ENCODE assay signal across 26 cellular contexts in genomic region chr15:66170716-66171115, GRCh38.
A peak's percentile ranks its signal among the peaks of the same experiment; 100 is the strongest.
DNase-seq lines count a peak whose midpoint lies in the region; ATAC-seq, FAIRE-seq and TF ChIP-seq lines count a peak whose summit lies in the region.
"Had no signal": no experiment of that assay in that cellular context is flagged by ENCODE, and none has a peak within 500 bp of the region (broad histone marks: within the 10 kb centered on the region; RNA-seq: fewer than 3 reads in every experiment).

No MANE protein-coding gene starts in this region.

- ATAC-seq in HG03457 (IDR thresholded peaks at IDR 0.05; ENCODE audit: unreplicated experiment): no peak
- no peak for ATAC-seq in heart left ventricle
- no peak for ATAC-seq in HG02884 (IDR thresholded peaks at IDR 0.05; ENCODE audit: unreplicated experiment)
- ATAC-seq: A549, GM23338 had no signal

- H3K9me2 ChIP-seq in Loucy (replicated peaks; ENCODE audit: low read depth, low read length): no peaks in the 10 kb centered on the region
- H3K9me2 ChIP-seq in OCI-LY7 (ENCODE audit: insufficient read depth, low read length): no peaks in the 10 kb centered on the region

- H4K20me1 ChIP-seq in Loucy (ENCODE audit: insufficient read depth, low read length, poor library complexity, severe bottlenecking) (no peaks in the 10 kb centered on the region), OCI-LY7 (ENCODE audit: insufficient read depth, low read length) (no peaks in the 10 kb centered on the region)
- H4K20me1 ChIP-seq: BLaER1 treated with 17β-estradiol and CSF1 and Interleukin-3, amounts not matched to agents 10 nM and 100 nM had no signal

- H3K27ac ChIP-seq in OCI-LY7 (ENCODE audit: low read depth, low read length, poor library complexity, severe bottlenecking): peak overlapping the region; percentile 92
- no peak overlapping the region for H3K27ac ChIP-seq in kidney (ENCODE audit: low read depth in 2 of 2, low read length in 2 of 2)
- H3K27ac ChIP-seq in spleen: no peak overlapping the region
- no peak overlapping the region for H3K27ac ChIP-seq in heart left ventricle
- H3K27ac ChIP-seq: A549 had no signal

- CTCF ChIA-PET in OCI-LY7 (lab: Charles Lee; ENCODE audit: unreplicated experiment): interaction anchor here (0.6 to 3.3 kb wide), 8 partner anchors 7 to 290 kb away, joined by 3 to 14 read pairs (median 6); no protein-coding TSS in a partner anchor

- TF ChIP-seq CTCF in Loucy (conservative IDR thresholded peaks at IDR 0.05; ENCODE audit: low read length) (no peak), OCI-LY7 (conservative IDR thresholded peaks at IDR 0.05; ENCODE audit: low read length) (no peak), kidney (IDR thresholded peaks at IDR 0.05; ENCODE audit: borderline replicate concordance, extremely low read depth, insufficient read depth) (no peak), spleen (IDR thresholded peaks at IDR 0.05 in 8 of 11, conservative IDR thresholded peaks at IDR 0.05 in 3 of 11) (no peak), heart left ventricle (IDR thresholded peaks at IDR 0.05) (no peak)

- FAIRE-seq in kidney (lab: Jason Lieb, UNC): no peak
- FAIRE-seq: A549, D721Med, GM12891, GM18507, H54 had no signal

- DNase-seq in OCI-LY7 (ENCODE audit: low spot score) (no peak), kidney (peak; percentile 37), spleen (peak; percentile 53), pons (ENCODE audit: low spot score) (no peak), heart left ventricle (no peak)
- DNase-seq: 8988T; ACHN; AML-193; BE2C; CD4-positive, alpha-beta T cell; CD8-positive, alpha-beta memory T cell; DMS 273 treated with DMSO at 0.1 percent for 48 hours; DMS79; GF-D8; HFFc6 had no signal

- H3K36me3 ChIP-seq in Loucy (ENCODE audit: insufficient read depth, low read length) (no peaks in the 10 kb centered on the region), OCI-LY7 (ENCODE audit: insufficient read depth, low read length) (no peaks in the 10 kb centered on the region), kidney (ENCODE audit: control insufficient read depth in 1 of 2, insufficient read depth in 2 of 2, low read length in 2 of 2) (no peaks in the 10 kb centered on the region), spleen (no peaks in the 10 kb centered on the region), heart left ventricle (no peaks in the 10 kb centered on the region)
- H3K36me3 ChIP-seq: BE2C; BLaER1 treated with 17β-estradiol and CSF1 and Interleukin-3, amounts not matched to agents 10 nM and 100 nM; HAP-1 had no signal

- BruUV-seq in OCI-LY7 (replicated peaks; lab: Mats Ljungman, UMichigan): no TSS peak

- H2AFZ ChIP-seq in Loucy (ENCODE audit: low read length) (peak overlapping the region; percentile 66; the same call in 1 of the 2 replicates), OCI-LY7 (ENCODE audit: low read length) (peak overlapping the region; percentile 68; the same call in 1 of the 2 replicates)
- H2AFZ ChIP-seq: GM23338 had no signal

- intact Hi-C loops in OCI-LY7 (cut with micrococcal nuclease; ENCODE audit: unreplicated experiment) (no loop called here), kidney (cut with DNase I) (no loop called here), spleen (cut with DNase I; ENCODE audit: low total_unique reads) (no loop called here), heart left ventricle (cut with DNase I) (no loop called here)

- H3K4me1 ChIP-seq in Loucy (ENCODE audit: insufficient read depth, low read length, poor library complexity, severe bottlenecking) (peaks cover 23% of the 10 kb centered on the region), OCI-LY7 (ENCODE audit: insufficient read depth, low read length, poor library complexity, severe bottlenecking) (peaks cover 85% of the 10 kb centered on the region), kidney (ENCODE audit: control insufficient read depth in 1 of 2, insufficient read depth in 1 of 2, low read depth in 1 of 2, low read length in 2 of 2) (no peaks in the 10 kb centered on the region), spleen (no peaks in the 10 kb centered on the region), heart left ventricle (no peaks in the 10 kb centered on the region)
- H3K4me1 ChIP-seq: A549, HAP-1 had no signal

- TF ChIP-seq POLR2A in spleen (IDR thresholded peaks at IDR 0.05) (no peak), heart left ventricle (IDR thresholded peaks at IDR 0.05) (no peak)

- H3K27me3 ChIP-seq in Loucy (ENCODE audit: insufficient read depth, low read length, poor library complexity, severe bottlenecking) (no peaks in the 10 kb centered on the region), spleen (replicated peaks in 1 of 7) (peaks cover 0 to 37% (median 0%) of the 10 kb centered on the region in 7 donors), heart left ventricle (peaks cover 0 to 25% (median 7%) of the 10 kb centered on the region in 9 donors)
- H3K27me3 ChIP-seq: BE2C; BLaER1 treated with 17β-estradiol and CSF1 and Interleukin-3, amounts not matched to agents 10 nM and 100 nM had no signal

- POLR2A ChIA-PET in OCI-LY7 (lab: Charles Lee): interaction anchor here (0.5 to 9.0 kb wide), 7 partner anchors 9 to 118 kb away, joined by 3 to 148 read pairs (median 14); no protein-coding TSS in a partner anchor

- 73 to 84% (median 75%) methylated on average over 4 to 5 of the region's 5 CpGs for WGBS in spleen, 5 donors
- WGBS in heart left ventricle, 4 donors: 65 to 88% (median 80%) methylated on average over 5 of the region's 5 CpGs

- H3K4me2 ChIP-seq in Loucy (ENCODE audit: low read depth, low read length, poor library complexity, severe bottlenecking) (no peak overlapping the region), OCI-LY7 (ENCODE audit: low read length) (peak overlapping the region; percentile 68; the same call in 1 of the 2 replicates)
- H3K4me2 ChIP-seq: A549, GM23338 had no signal

- H3K79me2 ChIP-seq in Loucy (ENCODE audit: insufficient read depth, low read length) (no peaks in the 10 kb centered on the region), OCI-LY7 (ENCODE audit: insufficient read depth, low read depth, low read length) (no peaks in the 10 kb centered on the region)

- H3K9me3 ChIP-seq in Loucy (ENCODE audit: insufficient read depth, low read depth, low read length) (no peaks in the 10 kb centered on the region), OCI-LY7 (ENCODE audit: low read length) (no peaks in the 10 kb centered on the region), kidney (ENCODE audit: control insufficient read depth in 1 of 2, low read length in 2 of 2) (no peaks in the 10 kb centered on the region), spleen (no peaks in the 10 kb centered on the region), heart left ventricle (no peaks in the 10 kb centered on the region)
- H3K9me3 ChIP-seq: A549; BE2C; BLaER1 treated with 17β-estradiol and CSF1 and Interleukin-3, amounts not matched to agents 10 nM and 100 nM; HAP-1 had no signal

- H3K9ac ChIP-seq in Loucy (ENCODE audit: low read depth, low read length, poor library complexity, severe bottlenecking) (no peak overlapping the region), kidney (ENCODE audit: low read length in 2 of 2) (no peak overlapping the region)

- no peaks in the 10 kb centered on the region for H3F3A ChIP-seq in Loucy (ENCODE audit: low read depth)

- H3K4me3 ChIP-seq in Loucy (ENCODE audit: low read length, poor library complexity, severe bottlenecking): no peak overlapping the region
- no peak overlapping the region for H3K4me3 ChIP-seq in OCI-LY7 (ENCODE audit: low read depth, low read length, poor library complexity, severe bottlenecking)
- no peak overlapping the region for H3K4me3 ChIP-seq in kidney (ENCODE audit: low read length in 2 of 2)
- H3K4me3 ChIP-seq in spleen: no peak overlapping the region
- H3K4me3 ChIP-seq in heart left ventricle: no peak overlapping the region
- H3K4me3 ChIP-seq: A549; BLaER1 treated with 17β-estradiol and CSF1 and Interleukin-3, amounts not matched to agents 10 nM and 100 nM; GM23338; HAP-1 had no signal

Comparison
In these comparisons a context has a peak if more than half of its experiments do, and no peak if none do; other contexts are left out.
1. DNase-seq: peak in kidney (single experiment) and spleen (single experiment); none in OCI-LY7 (single experiment), pons (single experiment) and heart left ventricle (0 of 5).